In genomic region chr3:39147711-39148115, GRCh38 we compare ENCODE assay signal across 8 cellular contexts. TPM values are rescaled to one million over a fixed set of nuclear protein-coding genes. Genes with fewer than 3 reads are reported as not detected.
DNase-seq lines count a peak whose midpoint lies in the region; ATAC-seq and TF ChIP-seq lines count a peak whose summit lies in the region.

No MANE protein-coding gene starts in this region.

- no peaks in the 10 kb centered on the region for H3K9me3 ChIP-seq in CD8-positive, alpha-beta T cell (ENCODE audit: low read length)

- no peak overlapping the region for H2AFZ ChIP-seq in KMS-11 (ENCODE audit: low read depth)

- H3K4me1 ChIP-seq in CD8-positive, alpha-beta T cell (ENCODE audit: insufficient read depth, low read length) = peaks cover 58% of the 10 kb centered on the region
- peaks cover 41% of the 10 kb centered on the region for H3K4me1 ChIP-seq in KMS-11 (ENCODE audit: low read depth, poor library complexity, severe bottlenecking)

- H3K27ac Mint-ChIP-seq in CD8-positive, alpha-beta T cell = peak overlapping the region; percentile 98
- H3K27ac Mint-ChIP-seq in activated T-cell treated with anti-CD3 and anti-CD28 coated beads, Interleukin-2, amount 50 U/mL, for 72 hours = peak overlapping the region; percentile 97
- peak overlapping the region; percentile 98 for H3K27ac Mint-ChIP-seq in stimulated activated naive CD8-positive, alpha-beta T cell treated with anti-CD3 and anti-CD28 coated beads, Interleukin-15, amount 100 ng/mL, for 72 hours

- no peaks in the 10 kb centered on the region for H3K9me3 Mint-ChIP-seq in CD8-positive, alpha-beta T cell
- H3K9me3 Mint-ChIP-seq in activated T-cell treated with anti-CD3 and anti-CD28 coated beads, Interleukin-2, amount 50 U/mL, for 72 hours = no peaks in the 10 kb centered on the region
- no peaks in the 10 kb centered on the region for H3K9me3 Mint-ChIP-seq in stimulated activated naive CD8-positive, alpha-beta T cell treated with anti-CD3 and anti-CD28 coated beads, Interleukin-15, amount 100 ng/mL, for 72 hours

- peaks cover 71% of the 10 kb centered on the region for H3K4me1 Mint-ChIP-seq in CD8-positive, alpha-beta T cell (ENCODE audit: low read depth)
- H3K4me1 Mint-ChIP-seq in activated T-cell treated with anti-CD3 and anti-CD28 coated beads, Interleukin-2, amount 50 U/mL, for 72 hours (ENCODE audit: low read depth) = peaks cover 82% of the 10 kb centered on the region
- peaks cover 89% of the 10 kb centered on the region for H3K4me1 Mint-ChIP-seq in stimulated activated naive CD8-positive, alpha-beta T cell treated with anti-CD3 and anti-CD28 coated beads, Interleukin-15, amount 100 ng/mL, for 72 hours

- peak overlapping the region; percentile 36; the same call in 1 of the 2 replicates for H3K4me2 ChIP-seq in KMS-11

- H3K79me2 ChIP-seq in KMS-11 (ENCODE audit: insufficient read depth, low read depth) = peaks cover 6% of the 10 kb centered on the region; the same call in 1 of the 2 replicates

- H3K36me3 ChIP-seq in CD8-positive, alpha-beta T cell (ENCODE audit: insufficient read depth, low read length) = peaks cover 21% of the 10 kb centered on the region
- H3K36me3 ChIP-seq in KMS-11 (ENCODE audit: insufficient read depth) = no peaks in the 10 kb centered on the region

- H3K9ac ChIP-seq in KMS-11 = no peak overlapping the region

- no peak for TF ChIP-seq CTCF in CD8-positive, alpha-beta T cell (IDR thresholded peaks at IDR 0.05)
- no peak for TF ChIP-seq CTCF in KMS-11 (conservative IDR thresholded peaks at IDR 0.05; ENCODE audit: low read depth, low read length)

- peak in 2 of 7 experiments; percentile 45 to 64 for DNase-seq in CD8-positive, alpha-beta T cell
- peak; percentile 58 to 60 for DNase-seq in activated T-cell treated with anti-CD3 and anti-CD28 coated beads, Interleukin-2, amount 50 U/mL, for 72 hours
- DNase-seq in islet precursor cell = peak; percentile 72
- DNase-seq in stimulated activated naive CD8-positive, alpha-beta T cell treated with anti-CD3 and anti-CD28 coated beads, Interleukin-15, amount 100 ng/mL, for 72 hours = peak in 1 of 2 donors; percentile 55
- no peak for DNase-seq in NCI-H1417 (lab: John Stamatoyannopoulos, UW)
- DNase-seq in superior temporal gyrus (ENCODE audit: extremely low spot score) = no peak

- H3K4me3 Mint-ChIP-seq in CD8-positive, alpha-beta T cell = peak overlapping the region; percentile 95
- H3K4me3 Mint-ChIP-seq in activated T-cell treated with anti-CD3 and anti-CD28 coated beads, Interleukin-2, amount 50 U/mL, for 72 hours = peak overlapping the region; percentile 93 to 94
- H3K4me3 Mint-ChIP-seq in stimulated activated naive CD8-positive, alpha-beta T cell treated with anti-CD3 and anti-CD28 coated beads, Interleukin-15, amount 100 ng/mL, for 72 hours = peak overlapping the region; percentile 92 to 93

- intact Hi-C loops in CD8-positive, alpha-beta T cell (cut with DNase I, micrococcal nuclease) = no loop called here

- no peak for ATAC-seq in CD8-positive, alpha-beta T cell
- ATAC-seq in GM19397 (IDR thresholded peaks at IDR 0.05; ENCODE audit: unreplicated experiment) = peak; percentile 22
- peak in 1 of 2 donors; percentile 10 for ATAC-seq in activated T-cell treated with anti-CD3 and anti-CD28 coated beads, Interleukin-2, amount 50 U/mL, for 72 hours (replicated peaks in 1 of 2)
- ATAC-seq in stimulated activated naive CD8-positive, alpha-beta T cell treated with anti-CD3 and anti-CD28 coated beads, Interleukin-15, amount 100 ng/mL, for 72 hours = peak; percentile 24

- no peaks in the 10 kb centered on the region for H3K27me3 ChIP-seq in CD8-positive, alpha-beta T cell (ENCODE audit: insufficient read depth, low read length)
- H3K27me3 ChIP-seq in KMS-11 (ENCODE audit: insufficient read depth, low read depth) = no peaks in the 10 kb centered on the region

- CTCF ChIA-PET in CD8-positive, alpha-beta T cell (lab: Charles Lee) = interaction anchor here (1.0 to 2.5 kb wide), 6 partner anchors 11 to 143 kb away, joined by 3 to 14 read pairs (median 5); no protein-coding TSS in a partner anchor

- POLR2A ChIA-PET in CD8-positive, alpha-beta T cell (lab: Charles Lee) = interaction anchor here (0.8 kb wide), 1 partner anchor 30 kb away, joined by 3 read pairs; no protein-coding TSS in a partner anchor

- peak overlapping the region; percentile 63 for H3K27ac ChIP-seq in CD8-positive, alpha-beta T cell (ENCODE audit: low read depth, low read length)
- H3K27ac ChIP-seq in KMS-11 = no peak overlapping the region

- peak overlapping the region; percentile 55 for H3K4me3 ChIP-seq in CD8-positive, alpha-beta T cell (ENCODE audit: low read depth, low read length)
- H3K4me3 ChIP-seq in KMS-11 (IDR thresholded peaks at IDR 0.05; ENCODE audit: insufficient read depth, low read depth, low read length) = no peak overlapping the region

- no peaks in the 10 kb centered on the region for H4K20me1 ChIP-seq in KMS-11 (ENCODE audit: insufficient read depth)

- peaks cover 67% of the 10 kb centered on the region for H3K36me3 Mint-ChIP-seq in CD8-positive, alpha-beta T cell
- H3K36me3 Mint-ChIP-seq in activated T-cell treated with anti-CD3 and anti-CD28 coated beads, Interleukin-2, amount 50 U/mL, for 72 hours (ENCODE audit: insufficient read depth in 2 of 2) = peaks cover 42 to 48% of the 10 kb centered on the region in 2 donors

- no peaks in the 10 kb centered on the region for H3K27me3 Mint-ChIP-seq in CD8-positive, alpha-beta T cell (ENCODE audit: low read depth)
- H3K27me3 Mint-ChIP-seq in activated T-cell treated with anti-CD3 and anti-CD28 coated beads, Interleukin-2, amount 50 U/mL, for 72 hours (ENCODE audit: low read depth) = no peaks in the 10 kb centered on the region
- H3K27me3 Mint-ChIP-seq in stimulated activated naive CD8-positive, alpha-beta T cell treated with anti-CD3 and anti-CD28 coated beads, Interleukin-15, amount 100 ng/mL, for 72 hours = no peaks in the 10 kb centered on the region

RNA-seq across cellular contexts. Expression of gene CSRNP1, which starts 5.7 kb away (rescaled TPM):
- 100 to 1,000 TPM; 535 TPM for total RNA-seq in CD8-positive, alpha-beta T cell
- total RNA-seq in activated T-cell treated with anti-CD3 and anti-CD28 coated beads, Interleukin-2, amount 50 U/mL, for 72 hours = 10 to 100 TPM; 68.7 to 81.3 TPM

RNA-seq across cellular contexts. Expression of gene TTC21A, which starts 40.2 kb away (rescaled TPM):
- 1 to 10 TPM; 1.8 to 2.3 TPM for total RNA-seq in CD8-positive, alpha-beta T cell
- total RNA-seq in activated T-cell treated with anti-CD3 and anti-CD28 coated beads, Interleukin-2, amount 50 U/mL, for 72 hours = 1 to 10 TPM; 2.0 to 2.2 TPM

RNA-seq across cellular contexts. Expression of gene GORASP1, which starts 40.3 kb away (rescaled TPM):
- 10 to 100 TPM; 13.9 to 20.2 TPM for total RNA-seq in CD8-positive, alpha-beta T cell
- total RNA-seq in activated T-cell treated with anti-CD3 and anti-CD28 coated beads, Interleukin-2, amount 50 U/mL, for 72 hours = 10 to 100 TPM; 20.0 to 24.5 TPM

RNA-seq across cellular contexts. Expression of gene XIRP1, which starts 44.7 kb away (rescaled TPM):
- not detected for total RNA-seq in CD8-positive, alpha-beta T cell
- under 1 TPM; 0.09 to 0.10 TPM for total RNA-seq in activated T-cell treated with anti-CD3 and anti-CD28 coated beads, Interleukin-2, amount 50 U/mL, for 72 hours

Comparison
In these comparisons a context has a peak if more than half of its experiments do, and no peak if none do; other contexts are left out.
1. DNase-seq: peak in activated T-cell treated with anti-CD3 and anti-CD28 coated beads, Interleukin-2, amount 50 U/mL, for 72 hours (2 of 2) and islet precursor cell (single experiment); none in NCI-H1417 (0 of 3) and superior temporal gyrus (single experiment).
2. RNA of gene CSRNP1, which starts 5.7 kb away (total RNA-seq): 535 TPM in CD8-positive, alpha-beta T cell; 68.7 to 81.3 TPM in activated T-cell treated with anti-CD3 and anti-CD28 coated beads, Interleukin-2, amount 50 U/mL, for 72 hours; every median in the first group is over 4 times any median in the second.
3. Peak in every context shown above with its lines, with median percentiles within 50 percentile points of each other: H3K27ac Mint-ChIP-seq and H3K4me3 Mint-ChIP-seq.